9 cellular contexts compared by ENCODE assay signal in genomic region chr17:83082899-83083367, GRCh38. TPM values are rescaled to one million over a fixed set of nuclear protein-coding genes. Genes with fewer than 3 reads are reported as not detected.
DNase-seq lines count a peak whose midpoint lies in the region; ATAC-seq, FAIRE-seq and TF ChIP-seq lines count a peak whose summit lies in the region.
"Had no signal": no experiment of that assay in that cellular context is flagged by ENCODE, and none has a peak within 500 bp of the region (broad histone marks: within the 10 kb centered on the region; RNA-seq: fewer than 3 reads in every experiment).

No MANE protein-coding gene starts in this region.

- ATAC-seq in effector memory CD8-positive, alpha-beta T cell (replicated peaks): no peak
- no peak for ATAC-seq in pancreas
- no peak for ATAC-seq in HG02852 (IDR thresholded peaks at IDR 0.05; ENCODE audit: unreplicated experiment)

- no peak for FAIRE-seq in pancreas (lab: Jason Lieb, UNC)
- FAIRE-seq: GM19239 had no signal

- H3K27me3 ChIP-seq in BLaER1 (peaks cover 47% of the 10 kb centered on the region), MG63 (no peaks in the 10 kb centered on the region), pancreas (no peaks in the 10 kb centered on the region)

- peak overlapping the region; percentile 83 for H3K4me3 Mint-ChIP-seq in effector memory CD8-positive, alpha-beta T cell

- peaks cover 42 to 43% of the 10 kb centered on the region in 2 donors for H3K4me1 Mint-ChIP-seq in effector memory CD8-positive, alpha-beta T cell (ENCODE audit: low read depth in 2 of 2)

- H3K36me3 Mint-ChIP-seq in effector memory CD8-positive, alpha-beta T cell (ENCODE audit: insufficient read depth): peaks cover 74% of the 10 kb centered on the region

- no peak overlapping the region for H3K9ac ChIP-seq in BLaER1

- peak overlapping the region; percentile 96 for H3K27ac Mint-ChIP-seq in effector memory CD8-positive, alpha-beta T cell

- H3K27ac ChIP-seq in BLaER1: no peak overlapping the region
- peak overlapping the region in 3 of 4 donors; percentile 15 to 52 (median 52) for H3K27ac ChIP-seq in pancreas

- H3K4me1 ChIP-seq in BLaER1 (peaks cover 79% of the 10 kb centered on the region), pancreas (peaks cover 0 to 12% (median 12%) of the 10 kb centered on the region in 3 donors)

- no peaks in the 10 kb centered on the region for H3K27me3 Mint-ChIP-seq in effector memory CD8-positive, alpha-beta T cell

- H3K9me3 ChIP-seq in BLaER1 (no peaks in the 10 kb centered on the region), MG63 (no peaks in the 10 kb centered on the region), pancreas (no peaks in the 10 kb centered on the region)

- DNase-seq in MG63 (no peak), pancreas (no peak), AG20443 (ENCODE audit: low spot score) (no peak), NCI-H748 treated with DMSO at 0.1 percent for 48 hours (lab: John Stamatoyannopoulos, UW) (no peak), SIG-M5 treated with dmso at 0.1 percent for 504 hours (lab: John Stamatoyannopoulos, UW; ENCODE audit: unreplicated experiment) (no peak)
- no peak for DNase-seq in effector memory CD8-positive, alpha-beta T cell

- peaks cover 2% of the 10 kb centered on the region; the same call in 1 of the 2 replicates for H3K36me3 ChIP-seq in BLaER1
- peaks cover 65% of the 10 kb centered on the region for H3K36me3 ChIP-seq in MG63
- H3K36me3 ChIP-seq in pancreas: no peaks in the 10 kb centered on the region

- H3K9me3 Mint-ChIP-seq in effector memory CD8-positive, alpha-beta T cell: no peaks in the 10 kb centered on the region

- WGBS in pancreas, 2 donors: 88 to 91% methylated on average over 21 of the region's 21 CpGs

- H4K20me1 ChIP-seq in BLaER1: peaks cover 82% of the 10 kb centered on the region

- peak overlapping the region; percentile 68; the same call in 1 of the 2 replicates for H3K4me2 ChIP-seq in BLaER1

- intact Hi-C loops in pancreas (cut with DNase I): no loop called here

- no peak for TF ChIP-seq CTCF in pancreas (IDR thresholded peaks at IDR 0.05)

- no peak overlapping the region for H3K4me3 ChIP-seq in BLaER1
- H3K4me3 ChIP-seq in MG63: peak overlapping the region; percentile 65
- no peak overlapping the region for H3K4me3 ChIP-seq in pancreas

RNA-seq across cellular contexts. Expression of gene METRNL, which starts 3.5 kb away (rescaled TPM):
- total RNA-seq in MG63 (2014; rRNA removed; shearing (Covaris generic); ENCODE audit: low replicate concordance): 191 and 238 TPM in 2 replicates
- 10 to 100 TPM; 11.1 to 28.3 (median 16.2) TPM for total RNA-seq in pancreas
- 10 to 100 TPM; 18.9 to 20.8 TPM for polyA plus RNA-seq in pancreas
